In genomic region chr3:52606373-52607085, GRCh38 we compare ENCODE assay signal across 10 cellular contexts.
DNase-seq lines count a peak whose midpoint lies in the region; ATAC-seq, FAIRE-seq and TF ChIP-seq lines count a peak whose summit lies in the region.
"Had no signal": no experiment of that assay in that cellular context is flagged by ENCODE, and none has a peak within 500 bp of the region (broad histone marks: within the 10 kb centered on the region; RNA-seq: fewer than 3 reads in every experiment).

No MANE protein-coding gene starts in this region.

- DNase-seq in Daoy (ENCODE audit: low read depth), result peak; percentile 15
- peak; percentile 74 for DNase-seq in NCI-H2196 (lab: John Stamatoyannopoulos, UW; ENCODE audit: unreplicated experiment)
- DNase-seq in epithelial cell of esophagus (ENCODE audit: low read depth), result peak; percentile 95
- peak; percentile 11 for DNase-seq in non-pigmented ciliary epithelial cell (ENCODE audit: low read depth)
- no peak for DNase-seq in stimulated activated CD4-positive, alpha-beta T cell treated with anti-CD3 and anti-CD28 coated beads, Interleukin-2, amount 100 ng/mL, for 48 hours
- no peak for DNase-seq in HTR-8/SVneo (ENCODE audit: insufficient read length, low spot score)
- no peak for DNase-seq in GM19238 (ENCODE audit: insufficient read length, low spot score)
- DNase-seq: activated T-cell treated with anti-CD3 and anti-CD28 coated beads, Interleukin-2, amount 50 U/mL, for 1 hour had no signal

- no peak for TF ChIP-seq CTCF in epithelial cell of esophagus (IDR thresholded peaks at IDR 0.05; ENCODE audit: insufficient read depth, low read depth, low read length, missing control alignments)

- no peak for ATAC-seq in GM19023 (IDR thresholded peaks at IDR 0.05; ENCODE audit: unreplicated experiment)
- ATAC-seq: GM12878 had no signal

- no peak overlapping the region for H3K4me3 ChIP-seq in epithelial cell of esophagus (ENCODE audit: low read length)
- H3K4me3 ChIP-seq: GM12878 had no signal

- FAIRE-seq in HTR-8/SVneo (lab: Jason Lieb, UNC), result no peak
- FAIRE-seq: GM12878 had no signal

Comparison
In these comparisons a context has a peak if more than half of its experiments do, and no peak if none do; other contexts are left out.
1. DNase-seq: peak in Daoy (single experiment), NCI-H2196 (single experiment), epithelial cell of esophagus (single experiment) and non-pigmented ciliary epithelial cell (single experiment); none in stimulated activated CD4-positive, alpha-beta T cell treated with anti-CD3 and anti-CD28 coated beads, Interleukin-2, amount 100 ng/mL, for 48 hours (0 of 2), HTR-8/SVneo (single experiment) and GM19238 (single experiment).